12 cellular contexts compared by ENCODE assay signal in the genomic region with DNA sequence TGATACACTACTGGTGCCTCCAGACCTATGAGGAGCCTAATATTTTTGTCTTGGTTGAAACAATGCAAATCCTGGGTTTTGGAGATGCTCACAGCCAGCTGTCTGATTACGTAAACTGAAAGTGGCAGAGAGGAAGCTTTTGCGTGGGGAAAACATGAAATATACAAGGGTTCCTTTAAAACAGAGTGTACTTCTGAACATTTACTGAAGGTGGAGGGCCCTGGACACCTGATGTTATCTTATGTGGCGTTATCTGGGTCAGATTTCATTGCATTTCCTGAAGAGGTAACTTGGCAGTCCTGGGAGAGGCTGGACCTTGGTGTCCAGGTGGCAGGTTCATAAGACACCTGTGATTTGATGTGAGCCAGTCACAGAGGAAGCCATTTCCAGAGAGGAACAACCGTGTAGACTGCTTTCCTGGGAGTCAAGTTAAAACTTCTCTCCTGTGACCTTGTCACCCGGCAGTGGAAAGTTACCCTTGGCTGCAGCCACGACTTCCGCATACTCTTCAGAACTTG.
A peak's percentile ranks its signal among the peaks of the same experiment; 100 is the strongest.
DNase-seq lines count a peak whose midpoint lies in the region; ATAC-seq, FAIRE-seq and TF ChIP-seq lines count a peak whose summit lies in the region.
"Had no signal": no experiment of that assay in that cellular context is flagged by ENCODE, and none has a peak within 500 bp of the region (broad histone marks: within the 10 kb centered on the region; RNA-seq: fewer than 3 reads in every experiment).

No MANE protein-coding gene starts in this region.

- H3K27ac ChIP-seq in Karpas-422 (ENCODE audit: low read length) (no peak overlapping the region), GM23248 (no peak overlapping the region)

- no peak overlapping the region for H3K4me2 ChIP-seq in Karpas-422 (ENCODE audit: low read depth, low read length, poor library complexity, severe bottlenecking)
- no peak overlapping the region for H3K4me2 ChIP-seq in GM23248 (ENCODE audit: unreplicated experiment)

- WGBS in GM23248 (ENCODE audit: low coverage in 1 of 2, low lambda C conversion rate in 2 of 2, missing lambda C conversion rate in 2 of 2), 2 experiments: 80 to 81% methylated on average over 7 of the region's 7 CpGs

- peak; percentile 83 for ATAC-seq in GM21723 (IDR thresholded peaks at IDR 0.05; ENCODE audit: unreplicated experiment)
- ATAC-seq in left lobe of liver: peak; percentile 27
- ATAC-seq in SK-N-SH treated with all-trans-retinoic acid at 6 μM for 48 hours: no peak
- no peak for ATAC-seq in HG03097 (IDR thresholded peaks at IDR 0.05; ENCODE audit: low FRiP score, unreplicated experiment)
- ATAC-seq: Panc1 had no signal

- H3K4me1 ChIP-seq in Karpas-422 (ENCODE audit: low read length) (peaks cover 19% of the 10 kb centered on the region), GM23248 (ENCODE audit: insufficient read depth) (no peaks in the 10 kb centered on the region)
- H3K4me1 ChIP-seq: Caco-2 had no signal

- H2AFZ ChIP-seq in Karpas-422 (ENCODE audit: low read length) (no peak overlapping the region), GM23248 (no peak overlapping the region)

- DNase-seq in GM18507 (ENCODE audit: extremely low spot score, insufficient read length, low read depth): no peak
- DNase-seq in Karpas-422: peak; percentile 48
- no peak for DNase-seq in left lobe of liver (ENCODE audit: low spot score)
- no peak for DNase-seq in GM23248
- DNase-seq in NCI-H345 (lab: John Stamatoyannopoulos, UW): no peak
- DNase-seq: activated CD4-positive, alpha-beta T cell treated with anti-CD3 and anti-CD28 coated beads for 4 hours; Caco-2 had no signal

- H3K9ac ChIP-seq in Karpas-422 (ENCODE audit: low read length): no peak overlapping the region
- no peak overlapping the region for H3K9ac ChIP-seq in GM23248

- FAIRE-seq in GM18507 (lab: Jason Lieb, UNC): peak; percentile 66
- FAIRE-seq: endothelial cell of umbilical vein had no signal

- no peaks in the 10 kb centered on the region for H3F3A ChIP-seq in GM23248 (ENCODE audit: insufficient read depth)

- H3K36me3 ChIP-seq in Karpas-422 (ENCODE audit: insufficient read depth, low read length) (no peaks in the 10 kb centered on the region), GM23248 (ENCODE audit: low read depth) (no peaks in the 10 kb centered on the region)

- in situ Hi-C loops in GM23248 (cut with MboI): no loop called here

- H3K27me3 ChIP-seq in Karpas-422 (ENCODE audit: low read length) (no peaks in the 10 kb centered on the region), GM23248 (replicated peaks; ENCODE audit: insufficient read depth) (no peaks in the 10 kb centered on the region; the same call in 1 of the 2 replicates)

- no peaks in the 10 kb centered on the region for H3K9me3 ChIP-seq in Karpas-422 (ENCODE audit: low read length)
- no peaks in the 10 kb centered on the region for H3K9me3 ChIP-seq in GM23248 (ENCODE audit: low read depth)
- H3K9me3 ChIP-seq: Caco-2 had no signal

- H3K9me2 ChIP-seq in Karpas-422 (replicated peaks; ENCODE audit: insufficient read depth, low read length) (no peaks in the 10 kb centered on the region), GM23248 (ENCODE audit: insufficient read depth) (no peaks in the 10 kb centered on the region)

- H3K79me2 ChIP-seq in Karpas-422 (ENCODE audit: low read length): no peaks in the 10 kb centered on the region
- H3K79me2 ChIP-seq in GM23248 (ENCODE audit: insufficient read depth): no peaks in the 10 kb centered on the region

- H4K20me1 ChIP-seq in Karpas-422 (ENCODE audit: insufficient read depth, low read depth, low read length): peaks cover 32% of the 10 kb centered on the region
- no peaks in the 10 kb centered on the region for H4K20me1 ChIP-seq in GM23248 (ENCODE audit: insufficient read depth)

- no peak overlapping the region for H3K4me3 ChIP-seq in Karpas-422 (ENCODE audit: low read length)
- H3K4me3 ChIP-seq in GM23248: no peak overlapping the region

TF ChIP-seq in SK-N-SH treated with all-trans-retinoic acid at 6 μM for 48 hours, 23 proteins besides CTCF, POLR2A, EP300 and RAD21:
- TF ChIP-seq, protein P1, sequence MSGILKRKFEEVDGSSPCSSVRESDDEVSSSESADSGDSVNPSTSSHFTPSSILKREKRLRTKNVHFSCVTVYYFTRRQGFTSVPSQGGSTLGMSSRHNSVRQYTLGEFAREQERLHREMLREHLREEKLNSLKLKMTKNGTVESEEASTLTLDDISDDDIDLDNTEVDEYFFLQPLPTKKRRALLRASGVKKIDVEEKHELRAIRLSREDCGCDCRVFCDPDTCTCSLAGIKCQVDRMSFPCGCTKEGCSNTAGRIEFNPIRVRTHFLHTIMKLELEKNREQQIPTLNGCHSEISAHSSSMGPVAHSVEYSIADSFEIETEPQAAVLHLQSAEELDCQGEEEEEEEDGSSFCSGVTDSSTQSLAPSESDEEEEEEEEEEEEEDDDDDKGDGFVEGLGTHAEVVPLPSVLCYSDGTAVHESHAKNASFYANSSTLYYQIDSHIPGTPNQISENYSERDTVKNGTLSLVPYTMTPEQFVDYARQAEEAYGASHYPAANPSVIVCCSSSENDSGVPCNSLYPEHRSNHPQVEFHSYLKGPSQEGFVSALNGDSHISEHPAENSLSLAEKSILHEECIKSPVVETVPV (CRISPR knock-in tag; IDR thresholded peaks at IDR 0.05): no peak
- no peak for TF ChIP-seq ZNF565 (CRISPR knock-in tag; conservative IDR thresholded peaks at IDR 0.05; ENCODE audit: low read depth)
- TF ChIP-seq, protein P2, sequence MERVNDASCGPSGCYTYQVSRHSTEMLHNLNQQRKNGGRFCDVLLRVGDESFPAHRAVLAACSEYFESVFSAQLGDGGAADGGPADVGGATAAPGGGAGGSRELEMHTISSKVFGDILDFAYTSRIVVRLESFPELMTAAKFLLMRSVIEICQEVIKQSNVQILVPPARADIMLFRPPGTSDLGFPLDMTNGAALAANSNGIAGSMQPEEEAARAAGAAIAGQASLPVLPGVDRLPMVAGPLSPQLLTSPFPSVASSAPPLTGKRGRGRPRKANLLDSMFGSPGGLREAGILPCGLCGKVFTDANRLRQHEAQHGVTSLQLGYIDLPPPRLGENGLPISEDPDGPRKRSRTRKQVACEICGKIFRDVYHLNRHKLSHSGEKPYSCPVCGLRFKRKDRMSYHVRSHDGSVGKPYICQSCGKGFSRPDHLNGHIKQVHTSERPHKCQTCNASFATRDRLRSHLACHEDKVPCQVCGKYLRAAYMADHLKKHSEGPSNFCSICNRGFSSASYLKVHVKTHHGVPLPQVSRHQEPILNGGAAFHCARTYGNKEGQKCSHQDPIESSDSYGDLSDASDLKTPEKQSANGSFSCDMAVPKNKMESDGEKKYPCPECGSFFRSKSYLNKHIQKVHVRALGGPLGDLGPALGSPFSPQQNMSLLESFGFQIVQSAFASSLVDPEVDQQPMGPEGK (CRISPR knock-in tag; IDR thresholded peaks at IDR 0.05; ENCODE audit: borderline replicate concordance): no peak
- TF ChIP-seq BACH2 (CRISPR knock-in tag; IDR thresholded peaks at IDR 0.05; ENCODE audit: borderline replicate concordance): no peak
- TF ChIP-seq SNAI2 (CRISPR knock-in tag; IDR thresholded peaks at IDR 0.05): no peak

Comparison
In these comparisons a context has a peak if more than half of its experiments do, and no peak if none do; other contexts are left out.
1. ATAC-seq: peak in GM21723 (single experiment) and left lobe of liver (single experiment); none in SK-N-SH treated with all-trans-retinoic acid at 6 μM for 48 hours (single experiment) and HG03097 (single experiment).